In genomic region chr12:103468837-103469236, GRCh38 we compare ENCODE assay signal across 1 cellular context.
TF ChIP-seq lines count a peak whose summit lies in the region.

No MANE protein-coding gene starts in this region.

TF ChIP-seq in GM12878, 131 proteins besides CTCF, POLR2A, EP300 and RAD21:
- TF ChIP-seq, protein P1, sequence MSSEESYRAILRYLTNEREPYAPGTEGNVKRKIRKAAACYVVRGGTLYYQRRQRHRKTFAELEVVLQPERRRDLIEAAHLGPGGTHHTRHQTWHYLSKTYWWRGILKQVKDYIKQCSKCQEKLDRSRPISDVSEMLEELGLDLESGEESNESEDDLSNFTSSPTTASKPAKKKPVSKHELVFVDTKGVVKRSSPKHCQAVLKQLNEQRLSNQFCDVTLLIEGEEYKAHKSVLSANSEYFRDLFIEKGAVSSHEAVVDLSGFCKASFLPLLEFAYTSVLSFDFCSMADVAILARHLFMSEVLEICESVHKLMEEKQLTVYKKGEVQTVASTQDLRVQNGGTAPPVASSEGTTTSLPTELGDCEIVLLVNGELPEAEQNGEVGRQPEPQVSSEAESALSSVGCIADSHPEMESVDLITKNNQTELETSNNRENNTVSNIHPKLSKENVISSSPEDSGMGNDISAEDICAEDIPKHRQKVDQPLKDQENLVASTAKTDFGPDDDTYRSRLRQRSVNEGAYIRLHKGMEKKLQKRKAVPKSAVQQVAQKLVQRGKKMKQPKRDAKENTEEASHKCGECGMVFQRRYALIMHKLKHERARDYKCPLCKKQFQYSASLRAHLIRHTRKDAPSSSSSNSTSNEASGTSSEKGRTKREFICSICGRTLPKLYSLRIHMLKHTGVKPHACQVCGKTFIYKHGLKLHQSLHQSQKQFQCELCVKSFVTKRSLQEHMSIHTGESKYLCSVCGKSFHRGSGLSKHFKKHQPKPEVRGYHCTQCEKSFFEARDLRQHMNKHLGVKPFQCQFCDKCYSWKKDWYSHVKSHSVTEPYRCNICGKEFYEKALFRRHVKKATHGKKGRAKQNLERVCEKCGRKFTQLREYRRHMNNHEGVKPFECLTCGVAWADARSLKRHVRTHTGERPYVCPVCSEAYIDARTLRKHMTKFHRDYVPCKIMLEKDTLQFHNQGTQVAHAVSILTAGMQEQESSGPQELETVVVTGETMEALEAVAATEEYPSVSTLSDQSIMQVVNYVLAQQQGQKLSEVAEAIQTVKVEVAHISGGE (CRISPR knock-in tag; IDR thresholded peaks at IDR 0.05): no peak
- TF ChIP-seq NKRF (conservative IDR thresholded peaks at IDR 0.05): no peak
- no peak for TF ChIP-seq IKZF2 (IDR thresholded peaks at IDR 0.05)
- no peak for TF ChIP-seq SMARCA5 (IDR thresholded peaks at IDR 0.05)
- no peak for TF ChIP-seq RCOR1 (conservative IDR thresholded peaks at IDR 0.05; ENCODE audit: low read depth, low read length)
